ENCODE assay signal across 2 cellular contexts in the genomic region with DNA sequence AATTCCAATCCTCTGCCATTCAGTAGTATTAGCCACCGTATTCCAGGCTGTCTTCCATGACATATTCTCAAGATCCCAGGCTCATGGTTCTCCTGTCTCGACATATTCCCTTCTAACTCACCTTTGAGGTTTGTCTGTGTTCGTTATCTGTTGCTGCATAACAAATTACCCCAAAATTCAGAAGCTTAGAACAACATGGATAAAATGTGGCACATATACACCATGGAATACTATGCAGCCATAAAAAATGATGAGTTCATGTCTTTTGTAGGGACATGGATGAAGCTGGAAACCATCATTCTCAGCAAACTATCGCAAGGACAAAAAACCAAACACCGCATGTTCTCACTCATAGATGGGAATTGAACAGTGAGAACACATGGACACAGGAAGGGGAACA. TPM values are rescaled to one million over a fixed set of nuclear protein-coding genes. Genes with fewer than 3 reads are reported as not detected.
"Had no signal": no experiment of that assay in that cellular context is flagged by ENCODE, and none has a peak within 500 bp of the region (broad histone marks: within the 10 kb centered on the region; RNA-seq: fewer than 3 reads in every experiment).

No MANE protein-coding gene starts in this region.

RNA-seq across cellular contexts. Expression of a gene that starts 33.0 kb away (rescaled TPM):
- total RNA-seq: GM23248, H7 had no signal
